Comparison of ENCODE assay signal across 22 cellular contexts in genomic region chr4:91729851-91730250, GRCh38.
"Had no signal": no experiment of that assay in that cellular context is flagged by ENCODE, and none has a peak within 500 bp of the region (broad histone marks: within the 10 kb centered on the region; RNA-seq: fewer than 3 reads in every experiment).

No MANE protein-coding gene starts in this region.

- H3K27ac ChIP-seq: colonic mucosa, epithelial cell of prostate, esophagus squamous epithelium, gastrocnemius medialis, heart right ventricle, left lung, lower lobe of right lung had no signal

- H3K4me1 ChIP-seq: colonic mucosa, esophagus squamous epithelium, gastrocnemius medialis, heart right ventricle, left lung, lower lobe of right lung had no signal

- H3K27me3 ChIP-seq: colonic mucosa, esophagus squamous epithelium, gastrocnemius medialis, heart right ventricle, left lung had no signal

- DNase-seq: colonic mucosa; cortex of kidney; effector CD8-positive, alpha-beta T cell; effector memory CD8-positive, alpha-beta T cell; endodermal cell; erythroblast; esophagus squamous epithelium; foreskin fibroblast; foreskin melanocyte; gastrocnemius medialis; glutamatergic neuron; head of caudate nucleus; heart right ventricle; hippocampal formation; left cardiac atrium; left lung; left ventricle myocardium superior; lower lobe of right lung; mesenchymal stem cell; mucosa of descending colon; naive B cell had no signal

- H3K4me3 ChIP-seq: colonic mucosa, esophagus squamous epithelium, gastrocnemius medialis, heart right ventricle, left lung, lower lobe of right lung, mucosa of descending colon had no signal

- H3K9me3 ChIP-seq: colonic mucosa, esophagus squamous epithelium, gastrocnemius medialis, left lung, lower lobe of right lung, mucosa of descending colon had no signal

- H3K36me3 ChIP-seq: colonic mucosa, esophagus squamous epithelium, gastrocnemius medialis, heart right ventricle, left lung, lower lobe of right lung had no signal
